8 cellular contexts compared by ENCODE assay signal in the genomic region with DNA sequence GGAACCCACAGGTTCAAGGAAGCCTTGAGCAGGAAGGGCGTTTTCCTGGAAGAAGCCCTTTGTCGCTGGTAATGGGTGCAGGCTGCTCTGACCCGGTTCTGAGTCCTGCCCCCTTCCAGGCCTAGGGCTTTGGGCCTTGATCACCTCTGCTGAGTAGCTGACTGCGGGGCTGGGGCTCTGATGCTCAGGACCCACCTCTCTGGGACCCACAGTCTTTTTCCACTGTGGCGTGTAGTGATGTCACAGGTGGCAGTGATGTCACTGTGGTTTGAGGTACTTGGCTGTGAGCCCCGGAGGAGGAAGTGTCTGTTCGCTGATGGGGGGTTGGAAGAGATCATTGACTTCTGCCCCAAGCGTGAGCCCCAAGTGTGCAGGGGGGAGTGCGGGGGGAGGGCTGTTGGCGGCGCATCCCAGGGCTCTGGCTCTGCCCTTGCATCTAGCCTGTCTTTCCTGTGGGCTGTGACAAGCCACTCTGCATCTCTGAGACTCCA. TPM values are rescaled to one million over a fixed set of nuclear protein-coding genes. Genes with fewer than 3 reads are reported as not detected.
A peak's percentile ranks its signal among the peaks of the same experiment; 100 is the strongest.
DNase-seq lines count a peak whose midpoint lies in the region; ATAC-seq and TF ChIP-seq lines count a peak whose summit lies in the region.

No MANE protein-coding gene starts in this region.

- no peak overlapping the region for H4K5ac ChIP-seq in mesendoderm (ENCODE audit: low read length)

- no peak overlapping the region for H3K23ac ChIP-seq in mesendoderm (ENCODE audit: low read length)

- no peak overlapping the region for H3K4me2 ChIP-seq in mesendoderm (ENCODE audit: low read length)

- H3K9me3 ChIP-seq in skeletal muscle tissue (ENCODE audit: control insufficient read depth in 3 of 3, low read length in 3 of 3): no peaks in the 10 kb centered on the region

- no peak for TF ChIP-seq CTCF in coronary artery (IDR thresholded peaks at IDR 0.05)

- H3K9ac ChIP-seq in skeletal muscle tissue (ENCODE audit: low read depth in 1 of 3, low read length in 3 of 3) (peak overlapping the region in 1 of 3 donors; percentile 18), mesendoderm (ENCODE audit: low read length) (no peak overlapping the region)

- no peaks in the 10 kb centered on the region for H3K27me3 ChIP-seq in skeletal muscle tissue (ENCODE audit: control insufficient read depth in 3 of 3, insufficient read depth in 3 of 3, low read length in 3 of 3)
- no peaks in the 10 kb centered on the region for H3K27me3 ChIP-seq in mesendoderm (ENCODE audit: insufficient read depth, low read length, poor library complexity)

- H3K36me3 ChIP-seq in skeletal muscle tissue (ENCODE audit: control insufficient read depth in 3 of 3, insufficient read depth in 3 of 3, low read length in 3 of 3): no peaks in the 10 kb centered on the region
- H3K36me3 ChIP-seq in mesendoderm (ENCODE audit: control insufficient read depth, insufficient read depth, low read length): no peaks in the 10 kb centered on the region

- no peak overlapping the region for H2BK15ac ChIP-seq in mesendoderm (replicated peaks; ENCODE audit: low read depth)

- H2BK5ac ChIP-seq in mesendoderm (ENCODE audit: low read length): no peak overlapping the region

- no peaks in the 10 kb centered on the region for H3K79me2 ChIP-seq in mesendoderm (ENCODE audit: control insufficient read depth, insufficient read depth, low read length)

- H4K8ac ChIP-seq in mesendoderm (ENCODE audit: low read depth, low read length): no peak overlapping the region

- ATAC-seq in GM21526 (IDR thresholded peaks at IDR 0.05; ENCODE audit: low FRiP score, unreplicated experiment) (no peak), HG03097 (IDR thresholded peaks at IDR 0.05; ENCODE audit: low FRiP score, unreplicated experiment) (no peak)

- no peak overlapping the region for H3K56ac ChIP-seq in mesendoderm (ENCODE audit: low read length)

- DNase-seq in GDM1 (lab: John Stamatoyannopoulos, UW) (peak; percentile 69), coronary artery (ENCODE audit: low spot score) (no peak), glomerular visceral epithelial cell (ENCODE audit: extremely low spot score) (no peak), mesendoderm (no peak)
- peak; percentile 56 to 82 for DNase-seq in activated CD4-positive, alpha-beta T cell treated with anti-CD3 and anti-CD28 coated beads for 24 hours (ENCODE audit: low read depth in 2 of 2)

- H3K18ac ChIP-seq in mesendoderm (ENCODE audit: low read length): no peak overlapping the region

- H2AK5ac ChIP-seq in mesendoderm (ENCODE audit: low read length): no peak overlapping the region

- H3K4me1 ChIP-seq in skeletal muscle tissue (ENCODE audit: control insufficient read depth in 3 of 3, insufficient read depth in 3 of 3, low read length in 3 of 3) (peaks cover 54 to 90% (median 74%) of the 10 kb centered on the region in 3 donors), mesendoderm (ENCODE audit: control insufficient read depth, low read depth, low read length) (no peaks in the 10 kb centered on the region)

- no peak overlapping the region for H3K4ac ChIP-seq in mesendoderm (ENCODE audit: low read depth, low read length)

- WGBS in mesendoderm (ENCODE audit: extremely low coverage, insufficient coverage, low lambda C conversion rate): no CpG with 5 or more reads among the region's 11 CpGs

- no peak overlapping the region for H3K4me3 ChIP-seq in coronary artery
- peak overlapping the region in 1 of 3 donors; percentile 29 for H3K4me3 ChIP-seq in skeletal muscle tissue (ENCODE audit: low read length in 3 of 3)
- H3K4me3 ChIP-seq in mesendoderm (ENCODE audit: low read length): no peak overlapping the region

- H2BK120ac ChIP-seq in mesendoderm (ENCODE audit: low read depth, low read length): no peak overlapping the region

- H3K27ac ChIP-seq in coronary artery: peak overlapping the region; percentile 18 to 76
- H3K27ac ChIP-seq in skeletal muscle tissue (ENCODE audit: low read depth, low read length): peak overlapping the region; percentile 75
- no peak overlapping the region for H3K27ac ChIP-seq in mesendoderm (ENCODE audit: low read depth, low read length)

- H3K79me1 ChIP-seq in mesendoderm (ENCODE audit: low read length): no peaks in the 10 kb centered on the region

RNA-seq across cellular contexts. Expression of gene TNFRSF1B, which starts 6.9 kb away (rescaled TPM):
- 9.9 TPM for total RNA-seq in skeletal muscle tissue
- 0.77 TPM for polyA plus RNA-seq in mesendoderm (2013, experiment 1 of 2)
- 0.66 TPM for polyA plus RNA-seq in mesendoderm (2013, experiment 2 of 2)

RNA-seq across cellular contexts. Expression of gene VPS13D, which starts 56.2 kb away (rescaled TPM):
- total RNA-seq in skeletal muscle tissue: 40.2 TPM
- 5.8 TPM for polyA plus RNA-seq in mesendoderm (2013, experiment 1 of 2)
- polyA plus RNA-seq in mesendoderm (2013, experiment 2 of 2): 4.2 TPM

Comparison
In these comparisons a context has a peak if more than half of its experiments do, and no peak if none do; other contexts are left out.
1. DNase-seq: peak in GDM1 (single experiment) and activated CD4-positive, alpha-beta T cell treated with anti-CD3 and anti-CD28 coated beads for 24 hours (2 of 2); none in coronary artery (single experiment), glomerular visceral epithelial cell (single experiment) and mesendoderm (single experiment).